Comparison of ENCODE assay signal across 8 cellular contexts in genomic region chr9:121725008-121725795, GRCh38.
DNase-seq lines count a peak whose midpoint lies in the region; ATAC-seq and TF ChIP-seq lines count a peak whose summit lies in the region.

No MANE protein-coding gene starts in this region.

- peak overlapping the region; percentile 60 for H3K27ac Mint-ChIP-seq in WTC11

- no peaks in the 10 kb centered on the region for H3K27me3 Mint-ChIP-seq in WTC11 (ENCODE audit: low read depth)

- DNase-seq in AG04449 (ENCODE audit: low read depth, low spot score) = peak; percentile 98
- DNase-seq in WTC11 (ENCODE audit: low spot score) = no peak
- peak; percentile 99 for DNase-seq in foreskin fibroblast
- DNase-seq in non-pigmented ciliary epithelial cell (ENCODE audit: low read depth) = peak; percentile 89
- DNase-seq in NCI-H526 treated with DMSO at 0.1 percent for 48 hours (lab: John Stamatoyannopoulos, UW) = no peak
- DNase-seq in NCI-H187 treated with DMSO at 0.1 percent for 48 hours (lab: John Stamatoyannopoulos, UW) = no peak
- no peak for DNase-seq in GM13976 (ENCODE audit: low spot score)

- no peak for ATAC-seq in WTC11
- ATAC-seq in HG03196 (IDR thresholded peaks at IDR 0.05; ENCODE audit: unreplicated experiment) = no peak

- CTCF ChIA-PET in AG04449 (lab: Yijun Ruan, JAX) = interaction anchor here (1.2 to 2.6 kb wide), 3 partner anchors 10 to 175 kb away, joined by 3 to 15 read pairs (median 4); no protein-coding TSS in a partner anchor
- CTCF ChIA-PET in WTC11 (lab: Charles Lee) = interaction anchor here (2.0 kb wide), 1 partner anchor 10 kb away, joined by 9 read pairs; no protein-coding TSS in a partner anchor

- peaks cover 57% of the 10 kb centered on the region for H3K4me1 Mint-ChIP-seq in WTC11

- POLR2A ChIA-PET in AG04449 (lab: Yijun Ruan, JAX) (no interaction called here), WTC11 (lab: Charles Lee) (no interaction called here)

- H3K4me3 ChIP-seq in AG04449 (ENCODE audit: low read depth, low read length) (no peak overlapping the region), foreskin fibroblast (ENCODE audit: low read depth in 1 of 2, low read length in 2 of 2) (no peak overlapping the region)

- TF ChIP-seq CTCF in AG04449 (IDR thresholded peaks at IDR 0.05; ENCODE audit: insufficient read depth, low read length, missing control alignments) (no peak), WTC11 (IDR thresholded peaks at IDR 0.05) (no peak), foreskin fibroblast (IDR thresholded peaks at IDR 0.05; ENCODE audit: low read depth, low read length) (no peak), GM13976 (IDR thresholded peaks at IDR 0.05; ENCODE audit: borderline replicate concordance, control extremely low read depth, extremely low read depth, insufficient read depth, missing control alignments) (no peak)

- H3K9me3 Mint-ChIP-seq in WTC11 = no peaks in the 10 kb centered on the region

- H3K36me3 Mint-ChIP-seq in WTC11 = no peaks in the 10 kb centered on the region

- in situ Hi-C loops in GM13976 (cut with MboI; ENCODE audit: low sequenced_read_pairs, unreplicated experiment) = loop anchor here (25.0 kb wide), 1 partner anchor 262 kb away; no protein-coding TSS in a partner anchor

- no peak overlapping the region for H3K4me3 Mint-ChIP-seq in WTC11

TF ChIP-seq in WTC11, 78 proteins besides CTCF, POLR2A, EP300 and RAD21 (continues in another document):
- TF ChIP-seq ZBTB43 (CRISPR knock-in tag; IDR thresholded peaks at IDR 0.05) (no peak), ZNF532 (CRISPR knock-in tag; IDR thresholded peaks at IDR 0.05; ENCODE audit: borderline replicate concordance) (no peak), E2F5 (CRISPR knock-in tag; IDR thresholded peaks at IDR 0.05) (no peak), SOX15 (CRISPR knock-in tag; IDR thresholded peaks at IDR 0.05) (no peak), GTF2I (CRISPR knock-in tag; conservative IDR thresholded peaks at IDR 0.05) (no peak), ATF1 (CRISPR knock-in tag; IDR thresholded peaks at IDR 0.05) (no peak), PRDM15 (CRISPR knock-in tag; IDR thresholded peaks at IDR 0.05) (no peak), GABPB1 (CRISPR knock-in tag; IDR thresholded peaks at IDR 0.05) (no peak), ZNF396 (CRISPR knock-in tag; IDR thresholded peaks at IDR 0.05; ENCODE audit: borderline replicate concordance) (no peak)
- TF ChIP-seq, protein P1, sequence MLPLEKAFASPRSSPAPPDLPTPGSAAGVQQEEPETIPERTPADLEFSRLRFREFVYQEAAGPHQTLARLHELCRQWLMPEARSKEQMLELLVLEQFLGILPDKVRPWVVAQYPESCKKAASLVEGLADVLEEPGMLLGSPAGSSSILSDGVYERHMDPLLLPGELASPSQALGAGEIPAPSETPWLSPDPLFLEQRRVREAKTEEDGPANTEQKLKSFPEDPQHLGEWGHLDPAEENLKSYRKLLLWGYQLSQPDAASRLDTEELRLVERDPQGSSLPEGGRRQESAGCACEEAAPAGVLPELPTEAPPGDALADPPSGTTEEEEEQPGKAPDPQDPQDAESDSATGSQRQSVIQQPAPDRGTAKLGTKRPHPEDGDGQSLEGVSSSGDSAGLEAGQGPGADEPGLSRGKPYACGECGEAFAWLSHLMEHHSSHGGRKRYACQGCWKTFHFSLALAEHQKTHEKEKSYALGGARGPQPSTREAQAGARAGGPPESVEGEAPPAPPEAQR (CRISPR knock-in tag; IDR thresholded peaks at IDR 0.05) = no peak
- TF ChIP-seq, protein P2, sequence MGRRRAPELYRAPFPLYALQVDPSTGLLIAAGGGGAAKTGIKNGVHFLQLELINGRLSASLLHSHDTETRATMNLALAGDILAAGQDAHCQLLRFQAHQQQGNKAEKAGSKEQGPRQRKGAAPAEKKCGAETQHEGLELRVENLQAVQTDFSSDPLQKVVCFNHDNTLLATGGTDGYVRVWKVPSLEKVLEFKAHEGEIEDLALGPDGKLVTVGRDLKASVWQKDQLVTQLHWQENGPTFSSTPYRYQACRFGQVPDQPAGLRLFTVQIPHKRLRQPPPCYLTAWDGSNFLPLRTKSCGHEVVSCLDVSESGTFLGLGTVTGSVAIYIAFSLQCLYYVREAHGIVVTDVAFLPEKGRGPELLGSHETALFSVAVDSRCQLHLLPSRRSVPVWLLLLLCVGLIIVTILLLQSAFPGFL (CRISPR knock-in tag; IDR thresholded peaks at IDR 0.05; ENCODE audit: borderline replicate concordance) = no peak

Comparison
In these comparisons a context has a peak if more than half of its experiments do, and no peak if none do; other contexts are left out.
1. DNase-seq: peak in AG04449 (single experiment), foreskin fibroblast (2 of 2) and non-pigmented ciliary epithelial cell (single experiment); none in WTC11 (single experiment), NCI-H526 treated with DMSO at 0.1 percent for 48 hours (single experiment), NCI-H187 treated with DMSO at 0.1 percent for 48 hours (single experiment) and GM13976 (single experiment).